In genomic region chr11:15941206-15941770, GRCh38 we compare ENCODE assay signal across 8 cellular contexts.
DNase-seq lines count a peak whose midpoint lies in the region; ATAC-seq and TF ChIP-seq lines count a peak whose summit lies in the region.

No MANE protein-coding gene starts in this region.

- H3K27me3 ChIP-seq in osteoblast (ENCODE audit: insufficient read depth, low read length): no peaks in the 10 kb centered on the region

- H3K27ac Mint-ChIP-seq in endothelial cell (ENCODE audit: unreplicated experiment): no peak overlapping the region

- no peaks in the 10 kb centered on the region for H3K36me3 Mint-ChIP-seq in activated T-cell treated with anti-CD3 and anti-CD28 coated beads, Interleukin-2, amount 50 U/mL, for 4 hours (ENCODE audit: insufficient read depth)
- no peaks in the 10 kb centered on the region for H3K36me3 Mint-ChIP-seq in endothelial cell (ENCODE audit: low read depth, unreplicated experiment)

- no peaks in the 10 kb centered on the region for H3K9me3 Mint-ChIP-seq in activated T-cell treated with anti-CD3 and anti-CD28 coated beads, Interleukin-2, amount 50 U/mL, for 4 hours
- no peaks in the 10 kb centered on the region for H3K9me3 Mint-ChIP-seq in endothelial cell (ENCODE audit: unreplicated experiment)

- no peak overlapping the region for H3K4me3 Mint-ChIP-seq in activated T-cell treated with anti-CD3 and anti-CD28 coated beads, Interleukin-2, amount 50 U/mL, for 4 hours
- no peak overlapping the region for H3K4me3 Mint-ChIP-seq in endothelial cell (ENCODE audit: unreplicated experiment)

- peaks cover 3% of the 10 kb centered on the region for H3K27me3 Mint-ChIP-seq in activated T-cell treated with anti-CD3 and anti-CD28 coated beads, Interleukin-2, amount 50 U/mL, for 4 hours (ENCODE audit: low read depth)
- peaks cover 6% of the 10 kb centered on the region for H3K27me3 Mint-ChIP-seq in endothelial cell (ENCODE audit: unreplicated experiment)

- TF ChIP-seq CTCF in endothelial cell (IDR thresholded peaks at IDR 0.05; ENCODE audit: unreplicated experiment) (peak; percentile 100), osteoblast (IDR thresholded peaks at IDR 0.05; ENCODE audit: extremely low read depth, low read depth, low read length) (peak; percentile 92)

- H3K4me3 ChIP-seq in Jurkat, Clone E6-1 (ENCODE audit: low read length): no peak overlapping the region
- peak overlapping the region; percentile 54 for H3K4me3 ChIP-seq in osteoblast (ENCODE audit: insufficient read depth, low read length)

- H3K4me2 ChIP-seq in osteoblast (ENCODE audit: insufficient read depth, low read length): peak overlapping the region; percentile 60

- no peaks in the 10 kb centered on the region for H3K36me3 ChIP-seq in osteoblast (ENCODE audit: insufficient read depth, low read length)

- peaks cover 13% of the 10 kb centered on the region for H3K4me1 ChIP-seq in osteoblast (ENCODE audit: insufficient read depth, low read length)

- no peaks in the 10 kb centered on the region for H3K79me2 ChIP-seq in osteoblast (ENCODE audit: insufficient read depth, low read length)

- H3K9me3 ChIP-seq in osteoblast (ENCODE audit: low read depth, low read length): no peaks in the 10 kb centered on the region

- ATAC-seq in activated T-cell treated with anti-CD3 and anti-CD28 coated beads, Interleukin-2, amount 50 U/mL, for 4 hours: no peak
- no peak for ATAC-seq in HG03175 (IDR thresholded peaks at IDR 0.05; ENCODE audit: unreplicated experiment)

- H4K20me1 ChIP-seq in osteoblast (ENCODE audit: insufficient read depth, low read length): no peaks in the 10 kb centered on the region

- DNase-seq in activated T-cell treated with anti-CD3 and anti-CD28 coated beads for 48 hours (ENCODE audit: low read depth) (peak; percentile 19), endothelial cell (ENCODE audit: low spot score) (peak; percentile 72), osteoblast (ENCODE audit: insufficient read length, low spot score, missing footprints) (peak; percentile 97), putamen (ENCODE audit: low spot score) (no peak), hippocampal formation (lab: John Stamatoyannopoulos, UW) (no peak)
- DNase-seq in activated T-cell treated with anti-CD3 and anti-CD28 coated beads, Interleukin-2, amount 50 U/mL, for 4 hours: no peak
- DNase-seq in Jurkat, Clone E6-1 (ENCODE audit: low read depth, low spot score): peak; percentile 4

- no peak overlapping the region for H3K27ac ChIP-seq in osteoblast (ENCODE audit: low read depth, low read length)

- peak overlapping the region; percentile 20 for H2AFZ ChIP-seq in osteoblast (ENCODE audit: low read length)

- H3K4me1 Mint-ChIP-seq in activated T-cell treated with anti-CD3 and anti-CD28 coated beads, Interleukin-2, amount 50 U/mL, for 4 hours (ENCODE audit: low read depth): no peaks in the 10 kb centered on the region
- no peaks in the 10 kb centered on the region for H3K4me1 Mint-ChIP-seq in endothelial cell (ENCODE audit: unreplicated experiment)

Comparison
In these comparisons a context has a peak if more than half of its experiments do, and no peak if none do; other contexts are left out.
1. DNase-seq: peak in activated T-cell treated with anti-CD3 and anti-CD28 coated beads for 48 hours (single experiment), Jurkat, Clone E6-1 (single experiment), endothelial cell (single experiment) and osteoblast (single experiment); none in activated T-cell treated with anti-CD3 and anti-CD28 coated beads, Interleukin-2, amount 50 U/mL, for 4 hours (single experiment), putamen (single experiment) and hippocampal formation (0 of 2).